ENCODE assay signal across 19 cellular contexts in genomic region chr3:114320251-114320650, GRCh38. TPM values are rescaled to one million over a fixed set of nuclear protein-coding genes. Genes with fewer than 3 reads are reported as not detected.
"Had no signal": no experiment of that assay in that cellular context is flagged by ENCODE, and none has a peak within 500 bp of the region (broad histone marks: within the 10 kb centered on the region; RNA-seq: fewer than 3 reads in every experiment).

No MANE protein-coding gene starts in this region.

- H3K9me3 ChIP-seq: mucosa of descending colon, ovary, right lobe of liver, stomach, upper lobe of left lung had no signal

- H3K27ac Mint-ChIP-seq: activated CD4-positive, alpha-beta T cell treated with anti-CD3 and anti-CD28 coated beads, Interleukin-2, amount 10 ng/mL, durations not matched to agents 24 days and 14 days; activated naive CD4-positive, alpha-beta T cell treated with anti-CD3 and anti-CD28 coated beads, Interleukin-2, amount 50 U/mL, for 24 hours; naive B cell had no signal

- ATAC-seq: left ventricle myocardium superior, mucosa of descending colon, right lobe of liver had no signal

- H3K9me3 Mint-ChIP-seq: activated CD4-positive, alpha-beta T cell treated with anti-CD3 and anti-CD28 coated beads, Interleukin-2, amount 10 ng/mL, durations not matched to agents 24 days and 14 days; activated naive CD4-positive, alpha-beta T cell treated with anti-CD3 and anti-CD28 coated beads, Interleukin-2, amount 50 U/mL, for 24 hours; naive B cell had no signal

- H3K27me3 Mint-ChIP-seq: activated CD4-positive, alpha-beta T cell treated with anti-CD3 and anti-CD28 coated beads, Interleukin-2, amount 10 ng/mL, durations not matched to agents 24 days and 14 days; activated naive CD4-positive, alpha-beta T cell treated with anti-CD3 and anti-CD28 coated beads, Interleukin-2, amount 50 U/mL, for 24 hours; naive B cell had no signal

- H3K4me3 ChIP-seq: mucosa of descending colon, ovary, right lobe of liver, stomach, upper lobe of left lung had no signal

- H3K4me1 ChIP-seq: right lobe of liver, stomach had no signal

- H3K27ac ChIP-seq: ovary, right lobe of liver, stomach, upper lobe of left lung had no signal

- H3K36me3 ChIP-seq: ovary, right lobe of liver, upper lobe of left lung had no signal

- DNase-seq: activated CD4-positive, alpha-beta T cell treated with anti-CD3 and anti-CD28 coated beads, Interleukin-2, amount 10 ng/mL, durations not matched to agents 24 days and 14 days; activated CD4-positive, CD25-positive, alpha-beta regulatory T cell; activated CD8-positive, alpha-beta memory T cell treated with anti-CD3 and anti-CD28 coated beads, Interleukin-2, amount 50 U/mL, for 48 hours; activated gamma-delta T cell; amniotic stem cell; central memory CD4-positive, alpha-beta T cell; left ventricle myocardium superior; mesenchymal stem cell; mucosa of descending colon; naive B cell; ovary; right lobe of liver; small intestine; stimulated activated CD4-positive, alpha-beta T cell treated with anti-CD3 and anti-CD28 coated beads, Interleukin-15, amount 100 ng/mL, for 24 hours; stimulated activated CD4-positive, alpha-beta T cell treated with anti-CD3 and anti-CD28 coated beads, Interleukin-2, amount 100 ng/mL, for 48 hours; stomach; upper lobe of left lung had no signal

- H3K27me3 ChIP-seq: ovary, right lobe of liver, stomach, upper lobe of left lung had no signal

- H3K4me3 Mint-ChIP-seq: activated CD4-positive, alpha-beta T cell treated with anti-CD3 and anti-CD28 coated beads, Interleukin-2, amount 10 ng/mL, durations not matched to agents 24 days and 14 days; activated naive CD4-positive, alpha-beta T cell treated with anti-CD3 and anti-CD28 coated beads, Interleukin-2, amount 50 U/mL, for 24 hours; naive B cell had no signal

RNA-seq across cellular contexts. Expression of gene TIGIT, which starts 26.4 kb away (rescaled TPM):
- total RNA-seq: glomerular endothelial cell, left ventricle myocardium superior had no signal
